In genomic region chr13:72696590-72696989, GRCh38 we compare ENCODE assay signal across 12 cellular contexts. TPM values are rescaled to one million over a fixed set of nuclear protein-coding genes. Genes with fewer than 3 reads are reported as not detected.
DNase-seq lines count a peak whose midpoint lies in the region; ATAC-seq and TF ChIP-seq lines count a peak whose summit lies in the region.
"Had no signal": no experiment of that assay in that cellular context is flagged by ENCODE, and none has a peak within 500 bp of the region (broad histone marks: within the 10 kb centered on the region; RNA-seq: fewer than 3 reads in every experiment).

No MANE protein-coding gene starts in this region.

- no peaks in the 10 kb centered on the region for H3K79me2 ChIP-seq in mammary epithelial cell (ENCODE audit: insufficient read depth, low read length)

- 0% methylated on average over 1 of the region's 1 CpG for WGBS in mammary epithelial cell (ENCODE audit: low coverage, missing lambda C conversion rate)
- no CpG with 5 or more reads among the region's 1 CpG for WGBS in mesenchymal stem cell

- H2BK12ac ChIP-seq in mesenchymal stem cell (ENCODE audit: low read length in 2 of 2) = no peak overlapping the region

- no peaks in the 10 kb centered on the region for H3K36me3 ChIP-seq in mammary epithelial cell (ENCODE audit: insufficient read depth, low read length)
- no peaks in the 10 kb centered on the region for H3K36me3 ChIP-seq in mesenchymal stem cell (ENCODE audit: control insufficient read depth in 1 of 2, insufficient read depth in 2 of 2, low read depth in 1 of 2, low read length in 2 of 2)

- DNase-seq in EH (ENCODE audit: low read depth) = peak; percentile 10
- DNase-seq in NCI-H1694 (lab: John Stamatoyannopoulos, UW) = peak; percentile 39
- no peak for DNase-seq in mammary epithelial cell
- DNase-seq in mesenchymal stem cell = peak; percentile 18
- no peak for DNase-seq in GM10248 (ENCODE audit: extremely low spot score)
- no peak for DNase-seq in glutamatergic neuron
- no peak for DNase-seq in AG20443 (ENCODE audit: low spot score)
- DNase-seq: activated gamma-delta T cell treated with Interleukin-2 at 50 U/mL for 16 hours, hippocampal formation, T-helper 1 cell had no signal

- no peak overlapping the region for H3K14ac ChIP-seq in mesenchymal stem cell (ENCODE audit: low read length in 2 of 2)

- H2AK5ac ChIP-seq in mesenchymal stem cell (ENCODE audit: low read length, severe bottlenecking) = no peak overlapping the region

- no peak overlapping the region for H3K4me3 Mint-ChIP-seq in glutamatergic neuron (ENCODE audit: unreplicated experiment)

- H2BK120ac ChIP-seq in mesenchymal stem cell (ENCODE audit: low read depth, low read length) = no peak overlapping the region

- H3K4me3 ChIP-seq in mammary epithelial cell (replicated peaks in 1 of 3; ENCODE audit: insufficient read depth in 1 of 3, low read depth in 2 of 3, low read length in 3 of 3) = no peak overlapping the region
- no peak overlapping the region for H3K4me3 ChIP-seq in mesenchymal stem cell (ENCODE audit: insufficient read depth in 1 of 2, low read depth in 1 of 2, low read length in 2 of 2)
- H3K4me3 ChIP-seq: skin epidermis had no signal

- no peak for ATAC-seq in GM21786 (IDR thresholded peaks at IDR 0.05; ENCODE audit: unreplicated experiment)

- H3K9me3 ChIP-seq in mammary epithelial cell (replicated peaks; ENCODE audit: insufficient read depth, low read length) (peaks cover 3% of the 10 kb centered on the region), mesenchymal stem cell (ENCODE audit: control insufficient read depth, low read length) (no peaks in the 10 kb centered on the region)

- H3K23ac ChIP-seq in mesenchymal stem cell (ENCODE audit: low read length in 2 of 2) = no peak overlapping the region

- H3K4me2 ChIP-seq in mammary epithelial cell (ENCODE audit: insufficient read depth, low read depth, low read length) = no peak overlapping the region
- H3K4me2 ChIP-seq in mesenchymal stem cell (ENCODE audit: low read length, poor library complexity, severe bottlenecking) = no peak overlapping the region

- in situ Hi-C loops in mammary epithelial cell (cut with MboI; ENCODE audit: low sequenced_read_pairs in 2 of 2) = loop anchor here in 1 of 2 donors (25.0 kb wide), 1 partner anchor 1734 kb away; no protein-coding TSS in a partner anchor

- no peaks in the 10 kb centered on the region for H3K79me1 ChIP-seq in mesenchymal stem cell (replicated peaks; ENCODE audit: low read length, poor library complexity, severe bottlenecking)

- no peak overlapping the region for H2AFZ ChIP-seq in mammary epithelial cell (ENCODE audit: low read depth, low read length)
- no peak overlapping the region for H2AFZ ChIP-seq in mesenchymal stem cell (ENCODE audit: low read depth, low read length)

- H3K36me3 Mint-ChIP-seq in glutamatergic neuron (ENCODE audit: unreplicated experiment) = peaks cover 7% of the 10 kb centered on the region

- H2BK5ac ChIP-seq in mesenchymal stem cell (ENCODE audit: low read depth, low read length, poor library complexity, severe bottlenecking) = no peak overlapping the region

- no peak overlapping the region for H3K27ac Mint-ChIP-seq in glutamatergic neuron (ENCODE audit: unreplicated experiment)

- H2BK15ac ChIP-seq in mesenchymal stem cell (ENCODE audit: low read depth, poor library complexity, severe bottlenecking) = no peak overlapping the region

- BruUV-seq in mammary epithelial cell (replicated peaks; lab: Mats Ljungman, UMichigan) = no TSS peak

- no peak overlapping the region for H3K18ac ChIP-seq in mesenchymal stem cell (ENCODE audit: low read depth in 1 of 2, low read length in 2 of 2)

- H4K20me1 ChIP-seq in mammary epithelial cell (ENCODE audit: insufficient read depth, low read length) = no peaks in the 10 kb centered on the region

- no peak overlapping the region for H4K91ac ChIP-seq in mesenchymal stem cell (ENCODE audit: low read length)

- POLR2A ChIA-PET in GM10248 (lab: Yijun Ruan, JAX) = no interaction called here

- H3K9ac ChIP-seq in mammary epithelial cell (ENCODE audit: insufficient read depth, low read length) (no peak overlapping the region), mesenchymal stem cell (ENCODE audit: low read length) (no peak overlapping the region)

- no peaks in the 10 kb centered on the region for H3K27me3 Mint-ChIP-seq in glutamatergic neuron (ENCODE audit: unreplicated experiment)

- no peaks in the 10 kb centered on the region for H3K4me1 Mint-ChIP-seq in glutamatergic neuron (ENCODE audit: low read depth, unreplicated experiment)

- no peak overlapping the region for H3K27ac ChIP-seq in mammary epithelial cell (ENCODE audit: insufficient read depth, low read depth, low read length)
- no peak overlapping the region for H3K27ac ChIP-seq in mesenchymal stem cell (ENCODE audit: low read length, poor library complexity, severe bottlenecking)
- H3K27ac ChIP-seq: skin epidermis had no signal

- H3K4ac ChIP-seq in mesenchymal stem cell (ENCODE audit: low read depth in 1 of 2, low read length in 2 of 2) = no peak overlapping the region

- H3K27me3 ChIP-seq in mammary epithelial cell (ENCODE audit: insufficient read depth, low read length) (no peaks in the 10 kb centered on the region), mesenchymal stem cell (ENCODE audit: control insufficient read depth in 1 of 2, insufficient read depth in 1 of 2, low read length in 2 of 2) (peaks cover 0 to 8% of the 10 kb centered on the region in 2 experiments)

- intact Hi-C loops in mammary epithelial cell (cut with micrococcal nuclease) = loop anchor here (1.0 to 5.0 kb wide), 3 partner anchors 53 to 439 kb away; no protein-coding TSS in a partner anchor

- dilution Hi-C loops in mammary epithelial cell (cut with HindIII; ENCODE audit: low sequenced_read_pairs) = no loop called here

- CTCF ChIA-PET in mammary epithelial cell (lab: Charles Lee; ENCODE audit: low non-redundant PET) (no interaction called here), GM10248 (lab: Yijun Ruan, JAX) (interaction anchor here (1.5 to 4.5 kb wide), 3 partner anchors 10 to 60 kb away, joined by 5 to 18 read pairs (median 16); no protein-coding TSS in a partner anchor)

- peak; percentile 28 to 38 for TF ChIP-seq CTCF in mammary epithelial cell (conservative IDR thresholded peaks at IDR 0.05 in 1 of 2, IDR thresholded peaks at IDR 0.05 in 1 of 2; ENCODE audit: extremely low read depth in 1 of 2, insufficient read depth in 1 of 2, low read depth in 1 of 2, low read length in 2 of 2)
- no peak for TF ChIP-seq CTCF in GM10248 (IDR thresholded peaks at IDR 0.05; ENCODE audit: control extremely low read depth, extremely low read depth, low read depth, missing control alignments)
- TF ChIP-seq CTCF in glutamatergic neuron (IDR thresholded peaks at IDR 0.05; ENCODE audit: partially characterized antibody, unreplicated experiment) = no peak

- H4K8ac ChIP-seq in mesenchymal stem cell (ENCODE audit: low read length) = no peak overlapping the region

- H3K9me3 Mint-ChIP-seq in glutamatergic neuron (ENCODE audit: unreplicated experiment) = peaks cover 2% of the 10 kb centered on the region

- H3K4me1 ChIP-seq in mammary epithelial cell (ENCODE audit: insufficient read depth, low read length) (no peaks in the 10 kb centered on the region), mesenchymal stem cell (ENCODE audit: control insufficient read depth, insufficient read depth, low read depth, low read length) (no peaks in the 10 kb centered on the region)

RNA-seq across cellular contexts. Expression of gene MZT1, which starts 30.8 kb away (rescaled TPM):
- total RNA-seq in mammary epithelial cell (10 to 100 TPM; 10.7 to 18.0 TPM), glutamatergic neuron (ENCODE audit: unreplicated experiment) (10.1 TPM)
- 7.0 TPM for polyA plus RNA-seq in mammary epithelial cell
- polyA minus RNA-seq in mammary epithelial cell = 12.0 TPM
- 7.0 TPM for polyA plus RNA-seq in mesenchymal stem cell (2013, experiment 1 of 2)
- 8.4 TPM for polyA plus RNA-seq in mesenchymal stem cell (2013, experiment 2 of 2)

RNA-seq across cellular contexts. Expression of gene BORA, which starts 31.1 kb away (rescaled TPM):
- total RNA-seq in mammary epithelial cell (1 to 10 TPM; 3.5 to 9.2 TPM), glutamatergic neuron (ENCODE audit: unreplicated experiment) (2.5 TPM)
- 2.9 TPM for polyA plus RNA-seq in mammary epithelial cell
- polyA minus RNA-seq in mammary epithelial cell = 5.7 TPM
- 3.4 TPM for polyA plus RNA-seq in mesenchymal stem cell (2013, experiment 1 of 2)
- polyA plus RNA-seq in mesenchymal stem cell (2013, experiment 2 of 2) = 4.3 TPM

Comparison
In these comparisons a context has a peak if more than half of its experiments do, and no peak if none do; other contexts are left out.
1. DNase-seq: peak in EH (single experiment), NCI-H1694 (single experiment) and mesenchymal stem cell (single experiment); none in mammary epithelial cell (single experiment), GM10248 (single experiment), glutamatergic neuron (single experiment) and AG20443 (single experiment).
2. CTCF ChIP-seq: peak in mammary epithelial cell (2 of 2); none in GM10248 (single experiment) and glutamatergic neuron (single experiment).